In genomic region chr1:147580609-147581008, GRCh38 we compare ENCODE assay signal across 16 cellular contexts. TPM values are rescaled to one million over a fixed set of nuclear protein-coding genes. Genes with fewer than 3 reads are reported as not detected.
DNase-seq lines count a peak whose midpoint lies in the region; ATAC-seq, FAIRE-seq and TF ChIP-seq lines count a peak whose summit lies in the region.
"Had no signal": no experiment of that assay in that cellular context is flagged by ENCODE, and none has a peak within 500 bp of the region (broad histone marks: within the 10 kb centered on the region; RNA-seq: fewer than 3 reads in every experiment).

No MANE protein-coding gene starts in this region.

- H3K9ac ChIP-seq in HepG2 (ENCODE audit: insufficient read depth, low read depth, low read length) (no peak overlapping the region), kidney (ENCODE audit: low read length in 2 of 2) (peak overlapping the region in 1 of 2 donors; percentile 53), SK-N-SH (no peak overlapping the region)

- H3K27me3 Mint-ChIP-seq in T-helper 17 cell = peaks cover 48% of the 10 kb centered on the region

- H3K4me1 ChIP-seq in HepG2 (ENCODE audit: insufficient read depth, low read length) (peaks cover 37% of the 10 kb centered on the region), right lobe of liver (no peaks in the 10 kb centered on the region), kidney (ENCODE audit: control insufficient read depth in 1 of 2, insufficient read depth in 1 of 2, low read depth in 1 of 2, low read length in 2 of 2) (peaks cover 8 to 30% of the 10 kb centered on the region in 2 donors), prostate gland (replicated peaks) (no peaks in the 10 kb centered on the region), SK-N-SH (ENCODE audit: control insufficient read depth in 1 of 2, insufficient read depth in 2 of 2, low read depth in 1 of 2, low read length in 1 of 2) (peaks cover 0 to 9% of the 10 kb centered on the region in 2 experiments; a peak in 2 of 4 replicates)

- TF ChIP-seq CTCF in HepG2 (CRISPR knock-in tag; IDR thresholded peaks at IDR 0.05) (no peak), right lobe of liver (IDR thresholded peaks at IDR 0.05) (no peak), kidney (IDR thresholded peaks at IDR 0.05; ENCODE audit: borderline replicate concordance, extremely low read depth, insufficient read depth) (no peak), prostate gland (IDR thresholded peaks at IDR 0.05) (no peak), SK-N-SH (IDR thresholded peaks at IDR 0.05) (no peak)

- 79% methylated on average over 1 of the region's 1 CpG for WGBS in HepG2 (ENCODE audit: low lambda C conversion rate)
- WGBS in right lobe of liver (ENCODE audit: insufficient coverage, low coverage, low lambda C conversion rate, missing lambda C conversion rate) = 85% methylated on average over 1 of the region's 1 CpG
- WGBS in prostate gland = 81% methylated on average over 1 of the region's 1 CpG
- 89% methylated on average over 1 of the region's 1 CpG for WGBS in SK-N-SH (ENCODE audit: low lambda C conversion rate)

- no peaks in the 10 kb centered on the region for H3K9me3 ChIP-seq in HepG2 (ENCODE audit: low read length)
- H3K9me3 ChIP-seq in right lobe of liver = no peaks in the 10 kb centered on the region
- H3K9me3 ChIP-seq in T-helper 17 cell (ENCODE audit: control insufficient read depth, low read length, poor library complexity, severe bottlenecking) = no peaks in the 10 kb centered on the region
- H3K9me3 ChIP-seq in kidney (ENCODE audit: control insufficient read depth in 1 of 2, low read length in 2 of 2) = no peaks in the 10 kb centered on the region
- no peaks in the 10 kb centered on the region for H3K9me3 ChIP-seq in prostate gland
- H3K9me3 ChIP-seq in SK-N-SH = no peaks in the 10 kb centered on the region
- H3K9me3 ChIP-seq: A549, Peyer's patch had no signal

- H3K27me3 ChIP-seq in HepG2 (ENCODE audit: control insufficient read depth in 1 of 2, insufficient read depth in 2 of 2, low read length in 2 of 2) (no peaks in the 10 kb centered on the region), right lobe of liver (no peaks in the 10 kb centered on the region), prostate gland (replicated peaks; ENCODE audit: insufficient read depth) (no peaks in the 10 kb centered on the region), SK-N-SH (ENCODE audit: insufficient read depth) (no peaks in the 10 kb centered on the region)
- H3K27me3 ChIP-seq: Peyer's patch had no signal

- H2AFZ ChIP-seq in HepG2 (ENCODE audit: low read length) (no peak overlapping the region), SK-N-SH (ENCODE audit: low read depth) (no peak overlapping the region)
- H2AFZ ChIP-seq: GM23338 had no signal

- peaks cover 7% of the 10 kb centered on the region for H3K36me3 Mint-ChIP-seq in T-helper 17 cell (ENCODE audit: low read depth)

- in situ Hi-C loops in HepG2 (cut with HindIII; ENCODE audit: extremely low pct_ligation_motif_present, low pct_unique_long_range_greater_than_20kb) = no loop called here

- no peaks in the 10 kb centered on the region for H3F3A ChIP-seq in SK-N-SH (replicated peaks; ENCODE audit: insufficient read depth)

- no peaks in the 10 kb centered on the region for H3K79me2 ChIP-seq in HepG2 (ENCODE audit: insufficient read depth, low read length)
- H3K79me2 ChIP-seq in SK-N-SH (ENCODE audit: insufficient read depth) = no peaks in the 10 kb centered on the region

- peaks cover 22% of the 10 kb centered on the region for H3K4me1 Mint-ChIP-seq in T-helper 17 cell

- H3K4me3 ChIP-seq in HepG2 (replicated peaks in 1 of 3; ENCODE audit: insufficient read depth in 1 of 3, low read depth in 2 of 3, low read length in 3 of 3) (0 out of 6 replicates have a peak overlapping the region, but pooled peaks of 1 of the 3 experiments have one; percentile 30), right lobe of liver (no peak overlapping the region), kidney (ENCODE audit: low read length in 2 of 2) (no peak overlapping the region), prostate gland (no peak overlapping the region), SK-N-SH (ENCODE audit: low read depth in 2 of 2, low read length in 1 of 2) (no peak overlapping the region)
- H3K4me3 ChIP-seq: A549, GM23338, Peyer's patch had no signal

- CTCF ChIA-PET in HepG2 (lab: Yijun Ruan, JAX; ENCODE audit: low intra/inter-chr PET ratio, low total read pairs) = no interaction called here
- CTCF ChIA-PET in SK-N-SH (lab: Yijun Ruan, JAX) = interaction anchor here (1.5 to 2.4 kb wide), 2 partner anchors 31 to 312 kb away, joined by 4 to 6 read pairs; no protein-coding TSS in a partner anchor

- H4K20me1 ChIP-seq in HepG2 (ENCODE audit: insufficient read depth, low read length) = no peaks in the 10 kb centered on the region
- H4K20me1 ChIP-seq in SK-N-SH (ENCODE audit: insufficient read depth) = no peaks in the 10 kb centered on the region; the same call in 1 of the 2 replicates

- H3K27ac Mint-ChIP-seq in T-helper 17 cell = no peak overlapping the region
- H3K27ac Mint-ChIP-seq: GM23338 had no signal

- no peaks in the 10 kb centered on the region for H3K36me3 ChIP-seq in HepG2 (replicated peaks in 1 of 2; ENCODE audit: control insufficient read depth in 1 of 2, insufficient read depth in 2 of 2, low read length in 2 of 2)
- H3K36me3 ChIP-seq in right lobe of liver = no peaks in the 10 kb centered on the region
- H3K36me3 ChIP-seq in kidney (ENCODE audit: control insufficient read depth in 1 of 2, insufficient read depth in 2 of 2, low read length in 2 of 2) = no peaks in the 10 kb centered on the region
- H3K36me3 ChIP-seq in prostate gland = no peaks in the 10 kb centered on the region
- no peaks in the 10 kb centered on the region for H3K36me3 ChIP-seq in SK-N-SH (replicated peaks in 1 of 2; ENCODE audit: control insufficient read depth in 1 of 2, insufficient read depth in 2 of 2, low read length in 1 of 2)
- H3K36me3 ChIP-seq: Peyer's patch had no signal

- ATAC-seq in HepG2 (no peak), right lobe of liver (no peak), T-helper 17 cell (no peak)

- TF ChIP-seq POLR2A in HepG2 (IDR thresholded peaks at IDR 0.05; ENCODE audit: insufficient read depth in 1 of 2, low read depth in 2 of 2, low read length in 2 of 2) (no peak), right lobe of liver (IDR thresholded peaks at IDR 0.05) (no peak), prostate gland (IDR thresholded peaks at IDR 0.05) (no peak)

- POLR2A ChIA-PET in HepG2 (lab: Yijun Ruan, JAX) (interaction anchor here (4.5 kb wide), 1 partner anchor 19 kb away, joined by 14 read pairs; no protein-coding TSS in a partner anchor), SK-N-SH (lab: Yijun Ruan, JAX) (no interaction called here)

- H3K9me2 ChIP-seq in SK-N-SH = no peaks in the 10 kb centered on the region

- DNase-seq in HepG2 (ENCODE audit: low spot score) (no peak), right lobe of liver (no peak), T-helper 17 cell (no peak), kidney (no peak), prostate gland (ENCODE audit: low spot score) (no peak), SK-N-SH (no peak), NCI-H69 (lab: John Stamatoyannopoulos, UW) (no peak)
- DNase-seq: NCI-H1105, NCI-H1694, NCI-H510A treated with DMSO at 0.1 percent for 48 hours, Peyer's patch, SHP77 had no signal

- TF ChIP-seq RAD21 in HepG2 (CRISPR knock-in tag; IDR thresholded peaks at IDR 0.05) = no peak
- TF ChIP-seq RAD21 in SK-N-SH (IDR thresholded peaks at IDR 0.05; ENCODE audit: low read length) = no peak

- H3K4me2 ChIP-seq in HepG2 (ENCODE audit: low read depth, low read length) (peak overlapping the region; percentile 72), SK-N-SH (no peak overlapping the region)
- H3K4me2 ChIP-seq: GM23338 had no signal

- H3K4me3 Mint-ChIP-seq in T-helper 17 cell = peak overlapping the region; percentile 85
- H3K4me3 Mint-ChIP-seq: GM23338 had no signal

- intact Hi-C loops in HepG2 (cut with micrococcal nuclease; ENCODE audit: unreplicated experiment) = no loop called here
- intact Hi-C loops in right lobe of liver (cut with DNase I) = no loop called here
- intact Hi-C loops in kidney (cut with DNase I) = no loop called here
- intact Hi-C loops in prostate gland (cut with DNase I) = no loop called here

- FAIRE-seq in HepG2 (lab: Jason Lieb, UNC) = no peak
- FAIRE-seq in kidney (lab: Jason Lieb, UNC) = no peak
- FAIRE-seq: A549, GM12892 had no signal

- no TSS peak for BruUV-seq in HepG2 (replicated peaks; lab: Mats Ljungman, UMichigan)

- TF ChIP-seq EP300 in HepG2 (IDR thresholded peaks at IDR 0.05; ENCODE audit: low read depth in 2 of 2, low read length in 2 of 2) = no peak
- no peak for TF ChIP-seq EP300 in HepG2 (CRISPR knock-in tag; IDR thresholded peaks at IDR 0.05; ENCODE audit: borderline replicate concordance)
- no peak for TF ChIP-seq EP300 in SK-N-SH (IDR thresholded peaks at IDR 0.05; ENCODE audit: borderline replicate concordance in 1 of 2, low read depth in 1 of 2, low read length in 1 of 2)

- H3K27ac ChIP-seq in HepG2 (ENCODE audit: extremely low read length, insufficient read depth, low read length) (no peak overlapping the region), right lobe of liver (no peak overlapping the region), kidney (ENCODE audit: low read depth in 2 of 2, low read length in 2 of 2) (peak overlapping the region; percentile 52 to 94), prostate gland (no peak overlapping the region), SK-N-SH (ENCODE audit: low read depth in 2 of 2, low read length in 1 of 2) (no peak overlapping the region)
- H3K27ac ChIP-seq: A549, C4-2B, Peyer's patch had no signal

RNA-seq across cellular contexts. Expression of gene BCL9, which starts 39.3 kb away (rescaled TPM):
- total RNA-seq in HepG2 (2016; rRNA removed; fragmentation: Illumina TruSeq; extraction: Trizol) (3.1 and 4.6 TPM in 2 replicates), right lobe of liver (1 to 10 TPM; 4.2 to 7.4 (median 7.1) TPM), T-helper 17 cell (10 to 100 TPM; 12.6 to 14.6 TPM), kidney (31.8 TPM), prostate gland (10 to 100 TPM; 28.2 to 32.0 TPM)
- 1.0 and 2.3 TPM in 2 replicates for total RNA-seq in HepG2 (2016; cell fraction: cytosol; rRNA removed; fragmentation: Illumina TruSeq; extraction: Trizol; ENCODE audit: low read depth)
- total RNA-seq in HepG2 (2016; cell fraction: insoluble cytoplasmic fraction; rRNA removed; fragmentation: Illumina TruSeq; extraction: Trizol) = 3.6 and 3.8 TPM in 2 replicates
- 3.3 and 3.4 TPM in 2 replicates for total RNA-seq in HepG2 (2016; cell fraction: membrane; rRNA removed; fragmentation: Illumina TruSeq; extraction: Trizol)
- total RNA-seq in HepG2 (2016; cell fraction: nucleus; rRNA removed; fragmentation: Illumina TruSeq; extraction: Trizol) = 4.0 and 4.8 TPM in 2 replicates
- polyA plus RNA-seq in HepG2 (2011; rRNA removed) (2.9 and 3.6 TPM in 2 replicates), kidney (ENCODE audit: insufficient read depth, low read depth, low replicate concordance) (6.8 TPM), SK-N-SH (2012; rRNA removed) (8.2 and 9.9 TPM in 2 replicates)
- 2.6 and 3.1 TPM in 2 replicates for polyA plus RNA-seq in HepG2 (2011; cell fraction: cytosol; rRNA removed)
- polyA plus RNA-seq in HepG2 (2011; cell fraction: nucleus; rRNA removed) = 4.5 and 4.7 TPM in 2 replicates
- 4.8 and 5.5 TPM in 2 replicates for polyA plus RNA-seq in HepG2 (2012)
- 0.62 and 0.75 TPM in 2 replicates for polyA plus RNA-seq in HepG2 (2016; cell fraction: cytosol; fragmentation: Illumina TruSeq; extraction: Trizol; ENCODE audit: low read depth)
- polyA plus RNA-seq in HepG2 (2016; cell fraction: insoluble cytoplasmic fraction; fragmentation: Illumina TruSeq; extraction: Trizol; ENCODE audit: low read depth) = 5.5 and 7.0 TPM in 2 replicates
- polyA plus RNA-seq in HepG2 (2016; cell fraction: membrane; fragmentation: Illumina TruSeq; extraction: Trizol; ENCODE audit: low read depth) = 2.7 and 2.8 TPM in 2 replicates
- polyA plus RNA-seq in HepG2 (2016; cell fraction: nucleus; fragmentation: Illumina TruSeq; extraction: Trizol; ENCODE audit: insufficient read depth, low read depth) = 7.1 and 10.3 TPM in 2 replicates
- polyA minus RNA-seq in HepG2 (2011; rRNA and poly(A)+ RNA removed; ENCODE audit: low replicate concordance) = 3.3 and 4.9 TPM in 2 replicates
- polyA minus RNA-seq in HepG2 (2011; cell fraction: cytosol; rRNA and poly(A)+ RNA removed) = 3.7 and 3.9 TPM in 2 replicates
- polyA minus RNA-seq in HepG2 (2011; cell fraction: nucleus; rRNA and poly(A)+ RNA removed) = 5.7 and 7.3 TPM in 2 replicates
- polyA plus RNA-seq in SK-N-SH (2012; cell fraction: cytosol; rRNA removed) = 7.9 and 11.1 TPM in 2 replicates
- 8.4 and 10.5 TPM in 2 replicates for polyA plus RNA-seq in SK-N-SH (2012; cell fraction: nucleus; rRNA removed)

Comparison
In these comparisons a context has a peak if more than half of its experiments do, and no peak if none do; other contexts are left out.
1. H3K27ac ChIP-seq: peak in kidney (2 of 2); none in HepG2 (single experiment), right lobe of liver (0 of 3), prostate gland (0 of 2) and SK-N-SH (0 of 2).